In genomic region chr10:27319752-27320561, GRCh38 we compare ENCODE assay signal across 9 cellular contexts.
DNase-seq lines count a peak whose midpoint lies in the region; ATAC-seq, FAIRE-seq and TF ChIP-seq lines count a peak whose summit lies in the region.
"Had no signal": no experiment of that assay in that cellular context is flagged by ENCODE, and none has a peak within 500 bp of the region (broad histone marks: within the 10 kb centered on the region; RNA-seq: fewer than 3 reads in every experiment).

No MANE protein-coding gene starts in this region.

- H3K4me1 Mint-ChIP-seq in CD14-positive monocyte = peaks cover 15% of the 10 kb centered on the region
- peaks cover 4% of the 10 kb centered on the region for H3K4me1 Mint-ChIP-seq in activated naive CD4-positive, alpha-beta T cell treated with anti-CD3 and anti-CD28 coated beads, Interleukin-2, amount 10 ng/mL, durations not matched to agents 7 days and 5 days
- H3K4me1 Mint-ChIP-seq: neural crest cell had no signal

- H3K36me3 Mint-ChIP-seq in CD14-positive monocyte = no peaks in the 10 kb centered on the region
- no peaks in the 10 kb centered on the region for H3K36me3 Mint-ChIP-seq in activated naive CD4-positive, alpha-beta T cell treated with anti-CD3 and anti-CD28 coated beads, Interleukin-2, amount 10 ng/mL, durations not matched to agents 7 days and 5 days

- peak overlapping the region; percentile 83 to 96 (median 89) for H3K27ac Mint-ChIP-seq in CD14-positive monocyte
- H3K27ac Mint-ChIP-seq in activated naive CD4-positive, alpha-beta T cell treated with anti-CD3 and anti-CD28 coated beads, Interleukin-2, amount 10 ng/mL, durations not matched to agents 7 days and 5 days = no peak overlapping the region

- FAIRE-seq in RCC 7860 (lab: Jason Lieb, UNC) = no peak

- TF ChIP-seq CTCF in CD14-positive monocyte (IDR thresholded peaks at IDR 0.05) = no peak

- H3K27me3 Mint-ChIP-seq in CD14-positive monocyte (ENCODE audit: low read depth in 3 of 3) = no peaks in the 10 kb centered on the region
- peaks cover 13% of the 10 kb centered on the region for H3K27me3 Mint-ChIP-seq in activated naive CD4-positive, alpha-beta T cell treated with anti-CD3 and anti-CD28 coated beads, Interleukin-2, amount 10 ng/mL, durations not matched to agents 7 days and 5 days

- peak; percentile 89 for DNase-seq in CD14-positive monocyte (ENCODE audit: low spot score)
- DNase-seq in KG1 (lab: John Stamatoyannopoulos, UW) = peak; percentile 8
- DNase-seq in activated naive CD4-positive, alpha-beta T cell treated with anti-CD3 and anti-CD28 coated beads, Interleukin-2, amount 10 ng/mL, durations not matched to agents 7 days and 5 days = peak; percentile 24
- peak; percentile 77 for DNase-seq in cardiac septum (ENCODE audit: low spot score)
- peak; percentile 82 for DNase-seq in renal cortical epithelial cell (ENCODE audit: low read depth)
- no peak for DNase-seq in A172 (ENCODE audit: low spot score)
- no peak for DNase-seq in RCC 7860 (ENCODE audit: low spot score)

- peak; percentile 70 for ATAC-seq in GM19372 (IDR thresholded peaks at IDR 0.05; ENCODE audit: low read depth, unreplicated experiment)

- peaks cover 0 to 6% (median 0%) of the 10 kb centered on the region in 7 donors for H3K9me3 Mint-ChIP-seq in CD14-positive monocyte
- no peaks in the 10 kb centered on the region for H3K9me3 Mint-ChIP-seq in activated naive CD4-positive, alpha-beta T cell treated with anti-CD3 and anti-CD28 coated beads, Interleukin-2, amount 10 ng/mL, durations not matched to agents 7 days and 5 days
- H3K9me3 Mint-ChIP-seq: neural crest cell had no signal

- CTCF ChIA-PET in activated naive CD4-positive, alpha-beta T cell treated with anti-CD3 and anti-CD28 coated beads, Interleukin-2, amount 10 ng/mL, durations not matched to agents 7 days and 5 days (lab: Charles Lee) = no interaction called here

- peak overlapping the region; percentile 72 to 84 for H3K4me3 Mint-ChIP-seq in CD14-positive monocyte
- no peak overlapping the region for H3K4me3 Mint-ChIP-seq in activated naive CD4-positive, alpha-beta T cell treated with anti-CD3 and anti-CD28 coated beads, Interleukin-2, amount 10 ng/mL, durations not matched to agents 7 days and 5 days
- H3K4me3 Mint-ChIP-seq: neural crest cell had no signal

- intact Hi-C loops in CD14-positive monocyte (cut with micrococcal nuclease) (loop anchor here in 1 of 2 donors (5.0 kb wide), 1 partner anchor 748 kb away; no protein-coding TSS in a partner anchor), cardiac septum (cut with DNase I) (loop anchor here (10.0 kb wide), 1 partner anchor 695 kb away; no protein-coding TSS in a partner anchor)

Comparison
In these comparisons a context has a peak if more than half of its experiments do, and no peak if none do; other contexts are left out.
1. DNase-seq: peak in CD14-positive monocyte (single experiment), KG1 (single experiment), activated naive CD4-positive, alpha-beta T cell treated with anti-CD3 and anti-CD28 coated beads, Interleukin-2, amount 10 ng/mL, durations not matched to agents 7 days and 5 days (single experiment), cardiac septum (single experiment) and renal cortical epithelial cell (single experiment); none in A172 (single experiment) and RCC 7860 (single experiment).